Comparison of ENCODE assay signal across 1 cellular context in genomic region chr7:47587389-47587788, GRCh38.
TF ChIP-seq lines count a peak whose summit lies in the region.

No MANE protein-coding gene starts in this region.

TF ChIP-seq in H1, 55 proteins besides CTCF, POLR2A, EP300 and RAD21 (continued from another document):
- TF ChIP-seq ATF3 (IDR thresholded peaks at IDR 0.05; ENCODE audit: insufficient read depth, low read depth, low read length): no peak
